8 cellular contexts compared by ENCODE assay signal in the genomic region with DNA sequence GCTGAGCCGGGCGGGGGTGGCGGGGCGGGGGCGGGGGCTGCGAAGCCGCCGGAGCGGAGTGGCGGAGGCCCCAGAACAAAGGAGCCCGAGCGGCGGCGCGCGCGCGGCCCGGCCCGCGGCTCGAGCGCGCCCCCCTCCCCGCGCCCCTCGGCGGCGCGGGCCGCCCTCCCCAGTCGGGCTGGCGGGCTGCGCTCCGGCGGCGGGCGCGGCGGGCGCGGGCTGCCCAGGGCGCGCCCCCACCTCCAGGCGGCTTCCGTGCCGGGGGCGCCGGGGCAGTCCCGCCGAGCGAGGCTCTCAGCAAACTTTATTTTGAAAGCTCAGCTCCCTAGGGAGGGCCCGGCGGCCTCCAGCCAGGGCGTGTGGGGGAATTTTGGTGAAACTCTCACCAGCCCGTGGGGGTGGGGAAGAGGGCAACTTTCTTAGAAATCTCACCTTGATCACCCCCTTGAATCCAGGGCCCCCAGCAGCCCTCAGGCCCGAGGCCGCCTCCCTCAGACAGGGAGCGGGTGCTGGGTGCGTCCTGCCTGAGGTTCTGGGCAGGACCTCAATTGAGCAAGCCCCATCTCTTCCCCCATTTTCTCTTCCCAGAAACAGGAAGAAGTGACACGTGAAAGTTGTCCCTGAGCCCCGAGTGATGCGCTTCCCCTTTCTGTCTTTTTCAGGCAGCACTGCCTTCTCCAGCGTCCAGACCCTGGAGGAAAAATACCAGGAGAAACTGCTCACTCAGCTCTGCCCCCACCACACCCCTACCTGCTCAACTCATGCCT. TPM values are rescaled to one million over a fixed set of nuclear protein-coding genes. Genes with fewer than 3 reads are reported as not detected.
DNase-seq lines count a peak whose midpoint lies in the region; ATAC-seq and TF ChIP-seq lines count a peak whose summit lies in the region.

No MANE protein-coding gene starts in this region.

- peak; percentile 25 for ATAC-seq in HG03520 (IDR thresholded peaks at IDR 0.05; ENCODE audit: unreplicated experiment)
- ATAC-seq in left lung, result no peak

- no peaks in the 10 kb centered on the region for H3K27me3 ChIP-seq in left lung

- H3K4me1 Mint-ChIP-seq in brain, result peaks cover 84% of the 10 kb centered on the region

- peaks cover 34% of the 10 kb centered on the region for H3K36me3 Mint-ChIP-seq in brain

- intact Hi-C loops in left lung (cut with DNase I), result loop anchor here in 1 of 2 donors (10.0 kb wide), 1 partner anchor 61 kb away; a partner anchor contains a TSS

- peak overlapping the region; percentile 73 to 88 (median 85) for H3K4me3 Mint-ChIP-seq in brain

- TF ChIP-seq CTCF in brain (conservative IDR thresholded peaks at IDR 0.05) (no peak), left lung (IDR thresholded peaks at IDR 0.05) (no peak)

- H3K27me3 Mint-ChIP-seq in brain, result peaks cover 29% of the 10 kb centered on the region

- in situ Hi-C loops in GM18951 (cut with MboI; ENCODE audit: low sequenced_read_pairs, unreplicated experiment), result no loop called here

- peaks cover 33 to 90% of the 10 kb centered on the region in 2 donors for H3K4me1 ChIP-seq in left lung

- DNase-seq in AG20443 (ENCODE audit: low spot score), result peak; percentile 57
- peak; percentile 44 for DNase-seq in T-helper 9 cell
- peak; percentile 69 to 91 for DNase-seq in left lung
- peak; percentile 71 for DNase-seq in stimulated activated CD8-positive, alpha-beta memory T cell treated with anti-CD3 and anti-CD28 coated beads, Interleukin-12 subunit alpha, Interleukin-12 subunit beta, amount 100 ng/mL, for 4 hours (ENCODE audit: low read depth)
- DNase-seq in DMS153 treated with DMSO at 0.1 percent for 48 hours (lab: John Stamatoyannopoulos, UW; ENCODE audit: unreplicated experiment), result no peak

- no peaks in the 10 kb centered on the region for H3K9me3 Mint-ChIP-seq in brain

- no peaks in the 10 kb centered on the region for H3K9me3 ChIP-seq in left lung

- peak; percentile 23 for TF ChIP-seq POLR2A in GM18951 (IDR thresholded peaks at IDR 0.05; ENCODE audit: extremely low read depth, insufficient read depth, insufficient read length)

- peak overlapping the region; percentile 53 to 65 for H3K4me3 ChIP-seq in left lung

- H3K27ac ChIP-seq in left lung, result peak overlapping the region; percentile 82 to 93

- peak overlapping the region; percentile 57 to 93 (median 77) for H3K27ac Mint-ChIP-seq in brain

- peaks cover 0 to 16% of the 10 kb centered on the region in 2 donors for H3K36me3 ChIP-seq in left lung

RNA-seq across cellular contexts. Expression of a gene that starts 0.8 kb away (rescaled TPM):
- 9.4 TPM for polyA plus RNA-seq in brain (ENCODE audit: insufficient read depth, low read depth, low replicate concordance)
- total RNA-seq in left lung, result 10 to 100 TPM; 16.6 to 32.1 TPM

RNA-seq across cellular contexts. Expression of a gene that starts 58.8 kb away (rescaled TPM):
- polyA plus RNA-seq in brain (ENCODE audit: insufficient read depth, low read depth, low replicate concordance), result 105 TPM
- total RNA-seq in left lung, result 10 to 100 TPM; 32.1 to 53.3 TPM
